In the genomic region with DNA sequence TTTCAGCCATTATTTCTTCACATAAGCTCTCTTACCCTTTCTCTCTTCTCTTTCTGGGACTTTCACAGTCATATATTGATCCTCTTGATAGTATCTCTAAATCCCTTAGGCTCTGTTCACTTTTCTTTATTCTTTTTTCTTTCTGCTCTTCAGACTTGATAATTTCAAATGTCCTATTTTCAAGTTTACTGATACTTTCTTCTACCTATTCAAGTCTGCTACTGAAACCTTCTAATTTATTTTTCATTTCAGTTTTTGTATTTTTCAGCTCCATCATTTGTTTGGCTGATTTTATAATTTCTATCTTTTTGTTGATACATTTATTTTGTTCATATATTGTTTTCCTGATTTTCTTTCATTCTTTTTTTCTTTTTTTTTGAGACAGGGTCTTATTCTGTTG, we compare ENCODE assay signal across 22 cellular contexts.
DNase-seq lines count a peak whose midpoint lies in the region; ATAC-seq, FAIRE-seq and TF ChIP-seq lines count a peak whose summit lies in the region.
"Had no signal": no experiment of that assay in that cellular context is flagged by ENCODE, and none has a peak within 500 bp of the region (broad histone marks: within the 10 kb centered on the region; RNA-seq: fewer than 3 reads in every experiment).

No MANE protein-coding gene starts in this region.

- POLR2A ChIA-PET in SK-N-SH (lab: Yijun Ruan, JAX): no interaction called here

- H3K9ac ChIP-seq in SK-N-SH: no peak overlapping the region
- H3K9ac ChIP-seq: BLaER1 treated with 17β-estradiol and CSF1 and Interleukin-3, amounts not matched to agents 10 nM and 100 nM had no signal

- H3K27ac Mint-ChIP-seq in chondrocyte (ENCODE audit: unreplicated experiment): no peak overlapping the region
- H3K27ac Mint-ChIP-seq in effector memory CD8-positive, alpha-beta T cell: no peak overlapping the region
- H3K27ac Mint-ChIP-seq: B cell; CD4-positive, alpha-beta T cell; CD8-positive, alpha-beta T cell had no signal

- no peak for TF ChIP-seq CTCF in SK-N-SH (IDR thresholded peaks at IDR 0.05)
- TF ChIP-seq CTCF in chondrocyte (IDR thresholded peaks at IDR 0.05): no peak

- peaks cover 8% of the 10 kb centered on the region for H3F3A ChIP-seq in SK-N-SH (replicated peaks; ENCODE audit: insufficient read depth)

- DNase-seq in SK-N-SH (no peak), chondrocyte (ENCODE audit: low spot score) (no peak), frontal cortex (ENCODE audit: low spot score in 2 of 2) (no peak), NCI-H510A treated with DMSO at 0.1 percent for 48 hours (lab: John Stamatoyannopoulos, UW) (no peak)
- DNase-seq in effector memory CD8-positive, alpha-beta T cell: no peak
- DNase-seq: AML-193; Caco-2; Calu3; CD4-positive, alpha-beta T cell; CD8-positive, alpha-beta T cell; DMS79 treated with DMSO at 0.1 percent for 48 hours; GF-D8 had no signal

- no peak for TF ChIP-seq EP300 in SK-N-SH (IDR thresholded peaks at IDR 0.05; ENCODE audit: borderline replicate concordance in 1 of 2, low read depth in 1 of 2, low read length in 1 of 2)

- H3K27me3 ChIP-seq in SK-N-SH (ENCODE audit: insufficient read depth): no peaks in the 10 kb centered on the region
- H3K27me3 ChIP-seq: BLaER1 treated with 17β-estradiol and CSF1 and Interleukin-3, amounts not matched to agents 10 nM and 100 nM had no signal

- no peak overlapping the region for H3K4me2 ChIP-seq in SK-N-SH
- H3K4me2 ChIP-seq: A549; BLaER1 treated with 17β-estradiol and CSF1 and Interleukin-3, amounts not matched to agents 10 nM and 100 nM had no signal

- no peak for ATAC-seq in SK-N-SH treated with all-trans-retinoic acid at 6 μM for 48 hours
- ATAC-seq in effector memory CD8-positive, alpha-beta T cell (replicated peaks): no peak
- ATAC-seq: A549; CD8-positive, alpha-beta T cell had no signal

- CTCF ChIA-PET in SK-N-SH (lab: Yijun Ruan, JAX): interaction anchor here (1.2 to 2.2 kb wide), 4 partner anchors 22 to 406 kb away, joined by 4 to 10 read pairs (median 5); no protein-coding TSS in a partner anchor

- no peak overlapping the region for H3K4me3 ChIP-seq in SK-N-SH (ENCODE audit: low read depth in 2 of 2, low read length in 1 of 2)
- H3K4me3 ChIP-seq: A549; BLaER1 treated with 17β-estradiol and CSF1 and Interleukin-3, amounts not matched to agents 10 nM and 100 nM had no signal

- H3K27me3 Mint-ChIP-seq in chondrocyte (ENCODE audit: low read depth): no peaks in the 10 kb centered on the region
- H3K27me3 Mint-ChIP-seq in effector memory CD8-positive, alpha-beta T cell: peaks cover 53 to 55% of the 10 kb centered on the region in 2 donors

- H3K36me3 ChIP-seq in SK-N-SH (replicated peaks in 1 of 2; ENCODE audit: control insufficient read depth in 1 of 2, insufficient read depth in 2 of 2, low read length in 1 of 2): no peaks in the 10 kb centered on the region
- H3K36me3 ChIP-seq: BLaER1 treated with 17β-estradiol and CSF1 and Interleukin-3, amounts not matched to agents 10 nM and 100 nM had no signal

- no peaks in the 10 kb centered on the region for H3K9me2 ChIP-seq in SK-N-SH

- H3K9me3 ChIP-seq in SK-N-SH: no peaks in the 10 kb centered on the region

- no peak for TF ChIP-seq RAD21 in SK-N-SH (IDR thresholded peaks at IDR 0.05; ENCODE audit: low read length)

- peaks cover 0 to 8% of the 10 kb centered on the region in 2 experiments; a peak in 3 of 4 replicates for H3K4me1 ChIP-seq in SK-N-SH (ENCODE audit: control insufficient read depth in 1 of 2, insufficient read depth in 2 of 2, low read depth in 1 of 2, low read length in 1 of 2)
- H3K4me1 ChIP-seq: A549; BLaER1 treated with 17β-estradiol and CSF1 and Interleukin-3, amounts not matched to agents 10 nM and 100 nM; Caco-2 had no signal

- FAIRE-seq in frontal cortex (lab: Jason Lieb, UNC): peak; percentile 13
- FAIRE-seq: A549, D721Med, G401.6, GM12891, GM19239 had no signal

- peak overlapping the region; percentile 2 for H3K4me3 Mint-ChIP-seq in chondrocyte (ENCODE audit: unreplicated experiment)
- H3K4me3 Mint-ChIP-seq in effector memory CD8-positive, alpha-beta T cell: no peak overlapping the region
- H3K4me3 Mint-ChIP-seq: B cell; CD4-positive, alpha-beta T cell; CD8-positive, alpha-beta T cell had no signal

- peaks cover 71% of the 10 kb centered on the region for H3K4me1 Mint-ChIP-seq in chondrocyte (ENCODE audit: low read depth)
- H3K4me1 Mint-ChIP-seq in effector memory CD8-positive, alpha-beta T cell (ENCODE audit: low read depth in 2 of 2): no peaks in the 10 kb centered on the region
- H3K4me1 Mint-ChIP-seq: B cell had no signal

- no peak overlapping the region for H3K27ac ChIP-seq in SK-N-SH (ENCODE audit: low read depth in 2 of 2, low read length in 1 of 2)
- H3K27ac ChIP-seq: 22Rv1; A549; BLaER1 treated with 17β-estradiol and CSF1 and Interleukin-3, amounts not matched to agents 10 nM and 100 nM; C4-2B had no signal

- no peak overlapping the region for H2AFZ ChIP-seq in SK-N-SH (ENCODE audit: low read depth)

- no peaks in the 10 kb centered on the region for H4K20me1 ChIP-seq in SK-N-SH (ENCODE audit: insufficient read depth)
- H4K20me1 ChIP-seq: BLaER1 treated with 17β-estradiol and CSF1 and Interleukin-3, amounts not matched to agents 10 nM and 100 nM had no signal

- H3K9me3 Mint-ChIP-seq in chondrocyte (ENCODE audit: low read depth): peaks cover 14% of the 10 kb centered on the region
- peaks cover 0 to 10% of the 10 kb centered on the region in 2 donors for H3K9me3 Mint-ChIP-seq in effector memory CD8-positive, alpha-beta T cell

- H3K36me3 Mint-ChIP-seq in chondrocyte (ENCODE audit: low read depth): peaks cover 6% of the 10 kb centered on the region
- no peaks in the 10 kb centered on the region for H3K36me3 Mint-ChIP-seq in effector memory CD8-positive, alpha-beta T cell (ENCODE audit: insufficient read depth)
- H3K36me3 Mint-ChIP-seq: CD8-positive, alpha-beta T cell had no signal

- no peaks in the 10 kb centered on the region for H3K79me2 ChIP-seq in SK-N-SH (ENCODE audit: insufficient read depth)

TF ChIP-seq in SK-N-SH treated with all-trans-retinoic acid at 6 μM for 48 hours, 23 proteins besides CTCF, POLR2A, EP300 and RAD21:
- TF ChIP-seq SNAI2 (CRISPR knock-in tag; IDR thresholded peaks at IDR 0.05): no peak
- peak; percentile 93 for TF ChIP-seq ZFP30 (CRISPR knock-in tag; IDR thresholded peaks at IDR 0.05)

TF ChIP-seq in SK-N-SH, 30 proteins besides CTCF, POLR2A, EP300 and RAD21:
- TF ChIP-seq GATA2 (CRISPR knock-in tag; IDR thresholded peaks at IDR 0.05): no peak
- no peak for TF ChIP-seq RCOR1 (IDR thresholded peaks at IDR 0.05; ENCODE audit: low read length)
- TF ChIP-seq ELF1 (IDR thresholded peaks at IDR 0.05): no peak
- TF ChIP-seq EZH2phosphoT487 (IDR thresholded peaks at IDR 0.05; ENCODE audit: borderline replicate concordance, low read depth): no peak
- TF ChIP-seq, protein P1, sequence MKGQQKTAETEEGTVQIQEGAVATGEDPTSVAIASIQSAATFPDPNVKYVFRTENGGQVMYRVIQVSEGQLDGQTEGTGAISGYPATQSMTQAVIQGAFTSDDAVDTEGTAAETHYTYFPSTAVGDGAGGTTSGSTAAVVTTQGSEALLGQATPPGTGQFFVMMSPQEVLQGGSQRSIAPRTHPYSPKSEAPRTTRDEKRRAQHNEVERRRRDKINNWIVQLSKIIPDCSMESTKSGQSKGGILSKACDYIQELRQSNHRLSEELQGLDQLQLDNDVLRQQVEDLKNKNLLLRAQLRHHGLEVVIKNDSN (IDR thresholded peaks at IDR 0.05; ENCODE audit: borderline replicate concordance, low read depth): no peak
- TF ChIP-seq RFX5 (IDR thresholded peaks at IDR 0.05; ENCODE audit: low read length): no peak
- TF ChIP-seq JUND (IDR thresholded peaks at IDR 0.05): no peak
- TF ChIP-seq NRF1 (IDR thresholded peaks at IDR 0.05; ENCODE audit: low read depth, low read length): no peak
- TF ChIP-seq SMC3 (IDR thresholded peaks at IDR 0.05; ENCODE audit: low read depth, low read length): no peak
- no peak for TF ChIP-seq FOXJ3 (CRISPR knock-in tag; IDR thresholded peaks at IDR 0.05)
- no peak for TF ChIP-seq SIN3A (IDR thresholded peaks at IDR 0.05; ENCODE audit: borderline replicate concordance, low read depth, low read length)
